12 cellular contexts compared by ENCODE assay signal in the genomic region with DNA sequence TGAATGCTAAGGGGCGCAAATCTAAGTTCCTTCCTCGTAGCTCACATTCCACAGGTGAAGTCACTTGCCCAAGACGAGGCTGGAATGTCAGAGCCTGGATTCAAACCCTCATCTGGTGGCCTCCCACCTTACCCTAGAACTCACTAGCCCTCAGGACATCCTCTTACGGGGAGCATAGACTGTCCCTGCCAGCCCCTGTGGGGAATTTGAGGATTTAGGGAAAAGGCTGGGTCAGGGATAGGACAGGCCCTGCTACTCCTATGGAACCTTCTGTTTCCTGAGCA. TPM values are rescaled to one million over a fixed set of nuclear protein-coding genes. Genes with fewer than 3 reads are reported as not detected.
DNase-seq lines count a peak whose midpoint lies in the region; ATAC-seq and TF ChIP-seq lines count a peak whose summit lies in the region.
"Had no signal": no experiment of that assay in that cellular context is flagged by ENCODE, and none has a peak within 500 bp of the region (broad histone marks: within the 10 kb centered on the region; RNA-seq: fewer than 3 reads in every experiment).

No MANE protein-coding gene starts in this region.

- intact Hi-C loops in Right ventricle myocardium superior (cut with DNase I) (no loop called here), Right ventricle myocardium inferior (cut with DNase I) (no loop called here), esophagus squamous epithelium (cut with DNase I) (no loop called here), upper lobe of right lung (cut with DNase I) (no loop called here)

- H3K4me1 ChIP-seq in esophagus squamous epithelium (peaks cover 24 to 79% (median 34%) of the 10 kb centered on the region in 3 donors), neutrophil (ENCODE audit: control insufficient read depth in 1 of 2, insufficient read depth in 1 of 2, low read depth in 1 of 2, low read length in 1 of 2) (peaks cover 42 to 49% of the 10 kb centered on the region in 2 experiments), upper lobe of right lung (peaks cover 47% of the 10 kb centered on the region)

- H3K36me3 ChIP-seq in esophagus squamous epithelium (peaks cover 0 to 7% (median 0%) of the 10 kb centered on the region in 3 donors), neutrophil (no peaks in the 10 kb centered on the region), upper lobe of right lung (peaks cover 2% of the 10 kb centered on the region)

- ATAC-seq in Right ventricle myocardium superior (ENCODE audit: poor library complexity) (peak; percentile 4), Right ventricle myocardium inferior (no peak), upper lobe of right lung (peak; percentile 14)
- ATAC-seq: T-cell had no signal

- TF ChIP-seq CTCF in esophagus squamous epithelium (IDR thresholded peaks at IDR 0.05) (no peak), neutrophil (IDR thresholded peaks at IDR 0.05) (no peak), upper lobe of right lung (IDR thresholded peaks at IDR 0.05) (no peak)

- H3K4me3 ChIP-seq in esophagus squamous epithelium (no peak overlapping the region), neutrophil (ENCODE audit: low read depth in 1 of 2, low read length in 1 of 2) (no peak overlapping the region), upper lobe of right lung (no peak overlapping the region)
- H3K4me3 ChIP-seq: testis had no signal

- H3K9me3 ChIP-seq in esophagus squamous epithelium (no peaks in the 10 kb centered on the region), neutrophil (no peaks in the 10 kb centered on the region), upper lobe of right lung (no peaks in the 10 kb centered on the region)
- H3K9me3 ChIP-seq: testis had no signal

- peak overlapping the region; percentile 66 to 72 (median 70) for H3K27ac ChIP-seq in esophagus squamous epithelium
- peak overlapping the region; percentile 78 for H3K27ac ChIP-seq in neutrophil
- H3K27ac ChIP-seq in upper lobe of right lung = peak overlapping the region; percentile 9

- 7% methylated on average over 2 of the region's 4 CpGs for WGBS in esophagus squamous epithelium, 2 donors

- DNase-seq in Right ventricle myocardium superior (no peak), Right ventricle myocardium inferior (ENCODE audit: missing footprints) (no peak), esophagus squamous epithelium (lab: John Stamatoyannopoulos, UW) (no peak), upper lobe of right lung (no peak), NCI-H526 (lab: John Stamatoyannopoulos, UW) (no peak), putamen (ENCODE audit: low spot score) (no peak)
- DNase-seq in stimulated activated CD4-positive, alpha-beta T cell treated with anti-CD3 and anti-CD28 coated beads, Interleukin-2, amount 100 ng/mL, for 24 hours = no peak
- DNase-seq: MV-4-11, NCI-H2171 treated with DMSO at 0.1 percent for 48 hours, T-cell, testis had no signal

- no peaks in the 10 kb centered on the region for H3K27me3 ChIP-seq in esophagus squamous epithelium
- no peaks in the 10 kb centered on the region for H3K27me3 ChIP-seq in neutrophil
- no peaks in the 10 kb centered on the region for H3K27me3 ChIP-seq in upper lobe of right lung
- H3K27me3 ChIP-seq: testis had no signal

- no peak for TF ChIP-seq POLR2A in esophagus squamous epithelium (IDR thresholded peaks at IDR 0.05)

RNA-seq across cellular contexts. Expression of a gene that starts 45.0 kb away (rescaled TPM):
- 12.5 TPM for total RNA-seq in Right ventricle myocardium superior
- 12.7 TPM for total RNA-seq in Right ventricle myocardium inferior
- total RNA-seq in esophagus squamous epithelium = 10 to 100 TPM in 2 of 4 donors, 1 to 10 TPM in 2; 8.3 to 52.9 (median 13.1) TPM
- 59.5 TPM for total RNA-seq in upper lobe of right lung

Comparison
In these comparisons a context has a peak if more than half of its experiments do, and no peak if none do; other contexts are left out.
1. H3K27ac ChIP-seq: peak in every context shown above with its lines; median percentile 78 in neutrophil; 70 in esophagus squamous epithelium; 9 in upper lobe of right lung.